Comparison of ENCODE assay signal across 16 cellular contexts in the genomic region with DNA sequence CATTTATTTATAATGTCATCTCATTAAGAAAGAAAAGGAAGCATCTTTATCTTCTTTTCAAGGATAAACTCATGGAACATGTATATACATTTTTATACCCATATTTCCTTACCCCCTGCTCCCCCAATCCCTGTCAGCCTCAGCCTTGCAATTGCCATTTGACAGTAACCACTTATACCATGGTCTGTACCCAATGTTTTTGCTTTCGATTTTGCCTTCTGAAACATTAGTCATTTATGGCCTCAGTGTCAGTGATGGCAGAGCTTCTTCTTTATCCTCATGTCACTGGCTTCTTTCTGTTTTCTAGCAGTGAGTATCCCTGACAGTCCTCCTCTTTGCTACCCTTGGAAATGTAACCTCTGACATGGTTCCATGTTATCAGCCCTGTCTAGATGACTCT.
DNase-seq lines count a peak whose midpoint lies in the region; ATAC-seq, FAIRE-seq and TF ChIP-seq lines count a peak whose summit lies in the region.
"Had no signal": no experiment of that assay in that cellular context is flagged by ENCODE, and none has a peak within 500 bp of the region (broad histone marks: within the 10 kb centered on the region; RNA-seq: fewer than 3 reads in every experiment).

No MANE protein-coding gene starts in this region.

- H3K27ac Mint-ChIP-seq in neural crest cell (ENCODE audit: unreplicated experiment): peak overlapping the region; percentile 20

- H3K9ac ChIP-seq in MM.1S (ENCODE audit: low read length): no peak overlapping the region

- H3K4me3 Mint-ChIP-seq in neural crest cell: no peak overlapping the region

- TF ChIP-seq CTCF in MM.1S (IDR thresholded peaks at IDR 0.05; ENCODE audit: low read length) (no peak), neural crest cell (conservative IDR thresholded peaks at IDR 0.05) (no peak)

- intact Hi-C loops in head of caudate nucleus (cut with DNase I): no loop called here

- peaks cover 8% of the 10 kb centered on the region for H3K9me3 Mint-ChIP-seq in neural crest cell
- H3K9me3 Mint-ChIP-seq: CD8-positive, alpha-beta memory T cell had no signal

- DNase-seq in NCI-H2227 (lab: John Stamatoyannopoulos, UW; ENCODE audit: unreplicated experiment) (peak; percentile 6), NCI-H2227 treated with DMSO at 0.1 percent for 48 hours (lab: John Stamatoyannopoulos, UW) (no peak), MM.1S (peak; percentile 60), neural crest cell (ENCODE audit: low read depth, low spot score) (no peak), head of caudate nucleus (no peak), GM12891 (ENCODE audit: insufficient read length, low spot score) (no peak)
- DNase-seq in stimulated activated CD4-positive, alpha-beta T cell treated with anti-CD3 and anti-CD28 coated beads, Interleukin-2, amount 100 ng/mL, for 48 hours: no peak
- DNase-seq: activated CD8-positive, alpha-beta memory T cell treated with anti-CD3 and anti-CD28 coated beads, Interleukin-2, amount 50 U/mL, for 48 hours; amygdala; CD8-positive, alpha-beta memory T cell; NCI-H510A; occipital lobe; upper lobe of right lung had no signal

- H3K4me3 ChIP-seq in MM.1S (ENCODE audit: low read length): no peak overlapping the region
- H3K4me3 ChIP-seq: upper lobe of right lung had no signal

- no peaks in the 10 kb centered on the region for H3K79me2 ChIP-seq in MM.1S (ENCODE audit: low read length)

- no peaks in the 10 kb centered on the region for H3K27me3 Mint-ChIP-seq in neural crest cell (ENCODE audit: low read depth)
- H3K27me3 Mint-ChIP-seq: CD8-positive, alpha-beta memory T cell had no signal

- H3K36me3 ChIP-seq in MM.1S (replicated peaks; ENCODE audit: insufficient read depth, low read length): no peaks in the 10 kb centered on the region
- H3K36me3 ChIP-seq: upper lobe of right lung had no signal

- no peaks in the 10 kb centered on the region for H3K4me1 ChIP-seq in MM.1S (ENCODE audit: low read length)

- H3K4me2 ChIP-seq in MM.1S (ENCODE audit: low read depth, low read length): no peak overlapping the region

- no peak overlapping the region for H3K27ac ChIP-seq in MM.1S (ENCODE audit: low read length)
- H3K27ac ChIP-seq: upper lobe of right lung had no signal

- H3K9me2 ChIP-seq in MM.1S (replicated peaks; ENCODE audit: insufficient read depth, low read length): no peaks in the 10 kb centered on the region

- peak overlapping the region; percentile 4; the same call in 1 of the 2 replicates for H2AFZ ChIP-seq in MM.1S (ENCODE audit: low read length)

- no peaks in the 10 kb centered on the region for H3K27me3 ChIP-seq in MM.1S (replicated peaks; ENCODE audit: insufficient read depth, low read length)
- H3K27me3 ChIP-seq: upper lobe of right lung had no signal

- H3K4me1 Mint-ChIP-seq in neural crest cell: peaks cover 50% of the 10 kb centered on the region

- TF ChIP-seq POLR2A in GM12891 (IDR thresholded peaks at IDR 0.05; ENCODE audit: low read depth, low read length): no peak

- peak; percentile 61 for ATAC-seq in HG02642 (IDR thresholded peaks at IDR 0.05; ENCODE audit: poor library complexity, unreplicated experiment)
- ATAC-seq: Right ventricle myocardium inferior, upper lobe of right lung had no signal

- peaks cover 2% of the 10 kb centered on the region for H3K36me3 Mint-ChIP-seq in neural crest cell (ENCODE audit: low read depth)
- H3K36me3 Mint-ChIP-seq: CD8-positive, alpha-beta memory T cell had no signal

- H3F3A ChIP-seq in MM.1S (ENCODE audit: insufficient read depth, low read length): no peaks in the 10 kb centered on the region

- H4K20me1 ChIP-seq in MM.1S (ENCODE audit: insufficient read depth, low read length): no peaks in the 10 kb centered on the region

- H3K9me3 ChIP-seq in MM.1S (replicated peaks; ENCODE audit: insufficient read depth, low read length): no peaks in the 10 kb centered on the region
- H3K9me3 ChIP-seq: upper lobe of right lung had no signal

- no peak for FAIRE-seq in GM12891 (lab: Jason Lieb, UNC)
- FAIRE-seq: A204.1 had no signal

TF ChIP-seq in GM12891, 5 proteins besides CTCF, POLR2A, EP300 and RAD21:
- TF ChIP-seq PAX5 (IDR thresholded peaks at IDR 0.05; ENCODE audit: insufficient read depth, low read length, severe bottlenecking): no peak
- no peak for TF ChIP-seq POU2F2 (IDR thresholded peaks at IDR 0.05; ENCODE audit: low read depth, low read length)
- TF ChIP-seq SPI1 (IDR thresholded peaks at IDR 0.05; ENCODE audit: low read depth, low read length): no peak

Comparison
In these comparisons a context has a peak if more than half of its experiments do, and no peak if none do; other contexts are left out.
1. DNase-seq: peak in NCI-H2227 (single experiment) and MM.1S (single experiment); none in NCI-H2227 treated with DMSO at 0.1 percent for 48 hours (single experiment), neural crest cell (single experiment), head of caudate nucleus (0 of 42), stimulated activated CD4-positive, alpha-beta T cell treated with anti-CD3 and anti-CD28 coated beads, Interleukin-2, amount 100 ng/mL, for 48 hours (0 of 2) and GM12891 (single experiment).